Comparison of ENCODE assay signal across 16 cellular contexts in genomic region chr12:46212108-46212982, GRCh38. TPM values are rescaled to one million over a fixed set of nuclear protein-coding genes. Genes with fewer than 3 reads are reported as not detected.
DNase-seq lines count a peak whose midpoint lies in the region; TF ChIP-seq lines count a peak whose summit lies in the region.
"Had no signal": no experiment of that assay in that cellular context is flagged by ENCODE, and none has a peak within 500 bp of the region (broad histone marks: within the 10 kb centered on the region; RNA-seq: fewer than 3 reads in every experiment).

No MANE protein-coding gene starts in this region.

- POLR2A ChIA-PET in MCF 10A (lab: Yijun Ruan, JAX) = interaction anchor here (0.6 to 1.8 kb wide), 2 partner anchors 52 to 56 kb away, joined by 4 to 6 read pairs; partner anchors contain the start of gene SLC38A1

- no peaks in the 10 kb centered on the region for H4K20me1 ChIP-seq in mammary epithelial cell (ENCODE audit: insufficient read depth, low read length)

- H2AFZ ChIP-seq in mammary epithelial cell (ENCODE audit: low read depth, low read length) = no peak overlapping the region

- no peak for DNase-seq in MCF 10A (ENCODE audit: unreplicated experiment)
- no peak for DNase-seq in mammary epithelial cell
- peak; percentile 74 for DNase-seq in NCI-H69 (lab: John Stamatoyannopoulos, UW)
- DNase-seq in effector memory CD4-positive, alpha-beta T cell = no peak
- DNase-seq in glutamatergic neuron = no peak
- no peak for DNase-seq in right atrium auricular region (ENCODE audit: low spot score)
- no peak for DNase-seq in NCI-H82 treated with DMSO at 0.1 percent for 48 hours (lab: John Stamatoyannopoulos, UW; ENCODE audit: unreplicated experiment)
- DNase-seq: activated CD4-positive, alpha-beta T cell treated with anti-CD3 and anti-CD28 coated beads for 48 hours; amygdala; C1 segment of cervical spinal cord; dorsolateral prefrontal cortex; head of caudate nucleus; NCI-H526 treated with DMSO at 0.1 percent for 48 hours; stimulated activated CD4-positive, alpha-beta T cell treated with anti-CD3 and anti-CD28 coated beads, Interleukin-15, amount 100 ng/mL, for 24 hours; stimulated activated CD8-positive, alpha-beta memory T cell treated with anti-CD3 and anti-CD28 coated beads, Interleukin-4, amount 100 ng/mL, for 48 hours had no signal

- H3K9me3 Mint-ChIP-seq in MCF 10A (ENCODE audit: unreplicated experiment) (no peaks in the 10 kb centered on the region), glutamatergic neuron (ENCODE audit: unreplicated experiment) (peaks cover 2% of the 10 kb centered on the region)

- dilution Hi-C loops in mammary epithelial cell (cut with HindIII; ENCODE audit: low sequenced_read_pairs) = no loop called here

- peaks cover 28% of the 10 kb centered on the region for H3K4me1 ChIP-seq in mammary epithelial cell (ENCODE audit: insufficient read depth, low read length)
- peaks cover 83% of the 10 kb centered on the region for H3K4me1 ChIP-seq in effector memory CD4-positive, alpha-beta T cell (ENCODE audit: control insufficient read depth, insufficient read depth, low read length, poor library complexity, severe bottlenecking)
- H3K4me1 ChIP-seq in stomach smooth muscle (ENCODE audit: control insufficient read depth, insufficient read depth, low read length) = peaks cover 31% of the 10 kb centered on the region
- H3K4me1 ChIP-seq in right atrium auricular region = peaks cover 0 to 37% of the 10 kb centered on the region in 2 donors

- CTCF ChIA-PET in MCF 10A (lab: Yijun Ruan, JAX) (no interaction called here), mammary epithelial cell (lab: Charles Lee; ENCODE audit: low non-redundant PET) (no interaction called here)

- H3K9me3 ChIP-seq in mammary epithelial cell (replicated peaks; ENCODE audit: insufficient read depth, low read length) (no peaks in the 10 kb centered on the region), stomach smooth muscle (ENCODE audit: control insufficient read depth in 2 of 2, low read length in 2 of 2) (no peaks in the 10 kb centered on the region), right atrium auricular region (no peaks in the 10 kb centered on the region)
- H3K9me3 ChIP-seq in effector memory CD4-positive, alpha-beta T cell (ENCODE audit: control insufficient read depth, low read length) = no peaks in the 10 kb centered on the region

- peaks cover 51% of the 10 kb centered on the region for H3K4me1 Mint-ChIP-seq in MCF 10A (ENCODE audit: insufficient read depth, unreplicated experiment)
- peaks cover 17% of the 10 kb centered on the region for H3K4me1 Mint-ChIP-seq in glutamatergic neuron (ENCODE audit: low read depth, unreplicated experiment)

- BruUV-seq in MCF 10A (replicated peaks; lab: Mats Ljungman, UMichigan) (no TSS peak), mammary epithelial cell (replicated peaks; lab: Mats Ljungman, UMichigan) (no TSS peak)

- intact Hi-C loops in MCF 10A (cut with micrococcal nuclease) = no loop called here
- intact Hi-C loops in mammary epithelial cell (cut with micrococcal nuclease) = loop anchor here (5.0 to 10.0 kb wide), 2 partner anchors 140 to 218 kb away; partner anchors contain the start of gene SCAF11

- in situ Hi-C loops in mammary epithelial cell (cut with MboI; ENCODE audit: low sequenced_read_pairs in 2 of 2) = no loop called here

- WGBS in mammary epithelial cell (ENCODE audit: low coverage, missing lambda C conversion rate) = 94% methylated on average over 4 of the region's 4 CpGs

- H3K9ac ChIP-seq in mammary epithelial cell (ENCODE audit: insufficient read depth, low read length) (no peak overlapping the region), stomach smooth muscle (ENCODE audit: low read length in 2 of 2) (no peak overlapping the region)

- H3K4me3 ChIP-seq in mammary epithelial cell (replicated peaks in 1 of 3; ENCODE audit: insufficient read depth in 1 of 3, low read depth in 2 of 3, low read length in 3 of 3) = no peak overlapping the region
- H3K4me3 ChIP-seq in effector memory CD4-positive, alpha-beta T cell (ENCODE audit: insufficient read depth, low read depth, low read length, poor library complexity, severe bottlenecking) = no peak overlapping the region
- H3K4me3 ChIP-seq in stomach smooth muscle (ENCODE audit: low read length in 2 of 2) = no peak overlapping the region
- H3K4me3 ChIP-seq in right atrium auricular region = no peak overlapping the region
- H3K4me3 ChIP-seq: dorsolateral prefrontal cortex had no signal

- peak overlapping the region; percentile 52 for H3K27ac Mint-ChIP-seq in MCF 10A (ENCODE audit: low read depth, unreplicated experiment)
- H3K27ac Mint-ChIP-seq in glutamatergic neuron (ENCODE audit: unreplicated experiment) = no peak overlapping the region

- H3K27me3 Mint-ChIP-seq in MCF 10A (ENCODE audit: insufficient read depth, unreplicated experiment) = no peaks in the 10 kb centered on the region
- H3K27me3 Mint-ChIP-seq in glutamatergic neuron (ENCODE audit: unreplicated experiment) = peaks cover 4% of the 10 kb centered on the region

- H3K4me3 Mint-ChIP-seq in MCF 10A (ENCODE audit: unreplicated experiment) (no peak overlapping the region), glutamatergic neuron (ENCODE audit: unreplicated experiment) (no peak overlapping the region)

- H3K27ac ChIP-seq in mammary epithelial cell (ENCODE audit: insufficient read depth, low read depth, low read length) (no peak overlapping the region), stomach smooth muscle (ENCODE audit: low read length) (peak overlapping the region; percentile 13), right atrium auricular region (no peak overlapping the region)
- peak overlapping the region; percentile 75 for H3K27ac ChIP-seq in effector memory CD4-positive, alpha-beta T cell (ENCODE audit: insufficient read depth, low read length, poor library complexity, severe bottlenecking)
- H3K27ac ChIP-seq: dorsolateral prefrontal cortex had no signal

- H3K27me3 ChIP-seq in mammary epithelial cell (ENCODE audit: insufficient read depth, low read length) (no peaks in the 10 kb centered on the region), stomach smooth muscle (ENCODE audit: control insufficient read depth in 1 of 2, insufficient read depth in 2 of 2, low read length in 2 of 2) (no peaks in the 10 kb centered on the region), right atrium auricular region (no peaks in the 10 kb centered on the region)
- no peaks in the 10 kb centered on the region for H3K27me3 ChIP-seq in effector memory CD4-positive, alpha-beta T cell (replicated peaks; ENCODE audit: control insufficient read depth, insufficient read depth, low read length, poor library complexity, severe bottlenecking)
- H3K27me3 ChIP-seq: dorsolateral prefrontal cortex had no signal

- peaks cover 80% of the 10 kb centered on the region for H3K79me2 ChIP-seq in mammary epithelial cell (ENCODE audit: insufficient read depth, low read length)

- TF ChIP-seq CTCF in MCF 10A (IDR thresholded peaks at IDR 0.05; ENCODE audit: unreplicated experiment) = no peak
- TF ChIP-seq CTCF in mammary epithelial cell (conservative IDR thresholded peaks at IDR 0.05 in 1 of 2, IDR thresholded peaks at IDR 0.05 in 1 of 2; ENCODE audit: extremely low read depth in 1 of 2, insufficient read depth in 1 of 2, low read depth in 1 of 2, low read length in 2 of 2) = no peak
- no peak for TF ChIP-seq CTCF in glutamatergic neuron (IDR thresholded peaks at IDR 0.05; ENCODE audit: partially characterized antibody, unreplicated experiment)
- no peak for TF ChIP-seq CTCF in right atrium auricular region (IDR thresholded peaks at IDR 0.05)

- H3K36me3 ChIP-seq in mammary epithelial cell (ENCODE audit: insufficient read depth, low read length) (peaks cover 29% of the 10 kb centered on the region), stomach smooth muscle (ENCODE audit: control insufficient read depth in 2 of 2, insufficient read depth in 2 of 2, low read length in 2 of 2) (peaks cover 0 to 5% of the 10 kb centered on the region in 2 donors), right atrium auricular region (no peaks in the 10 kb centered on the region)
- H3K36me3 ChIP-seq in effector memory CD4-positive, alpha-beta T cell (ENCODE audit: control insufficient read depth, insufficient read depth, low read length) = peaks cover 23% of the 10 kb centered on the region

- H3K36me3 Mint-ChIP-seq in MCF 10A (ENCODE audit: insufficient read depth, unreplicated experiment) = peaks cover 67% of the 10 kb centered on the region
- peaks cover 11% of the 10 kb centered on the region for H3K36me3 Mint-ChIP-seq in glutamatergic neuron (ENCODE audit: unreplicated experiment)

- H3K4me2 ChIP-seq in mammary epithelial cell (ENCODE audit: insufficient read depth, low read depth, low read length) = no peak overlapping the region

RNA-seq across cellular contexts. Expression of gene SLC38A1, which starts 56.5 kb away (rescaled TPM):
- total RNA-seq in MCF 10A (2022) (327 and 339 TPM in 2 replicates), mammary epithelial cell (100 to 1,000 TPM; 208 to 360 TPM), glutamatergic neuron (ENCODE audit: unreplicated experiment) (232 TPM), right atrium auricular region (100 to 1,000 TPM in 1 of 2 donors, 10 to 100 TPM in 1; 79.6 to 116 TPM)
- polyA plus RNA-seq in mammary epithelial cell = 106 TPM
- 301 TPM for polyA minus RNA-seq in mammary epithelial cell

Comparison
In these comparisons a context has a peak if more than half of its experiments do, and no peak if none do; other contexts are left out.
1. H3K27ac ChIP-seq: peak in effector memory CD4-positive, alpha-beta T cell (single experiment) and stomach smooth muscle (single experiment); none in mammary epithelial cell (single experiment) and right atrium auricular region (0 of 2).